Comparison of ENCODE assay signal across 9 cellular contexts in the genomic region with DNA sequence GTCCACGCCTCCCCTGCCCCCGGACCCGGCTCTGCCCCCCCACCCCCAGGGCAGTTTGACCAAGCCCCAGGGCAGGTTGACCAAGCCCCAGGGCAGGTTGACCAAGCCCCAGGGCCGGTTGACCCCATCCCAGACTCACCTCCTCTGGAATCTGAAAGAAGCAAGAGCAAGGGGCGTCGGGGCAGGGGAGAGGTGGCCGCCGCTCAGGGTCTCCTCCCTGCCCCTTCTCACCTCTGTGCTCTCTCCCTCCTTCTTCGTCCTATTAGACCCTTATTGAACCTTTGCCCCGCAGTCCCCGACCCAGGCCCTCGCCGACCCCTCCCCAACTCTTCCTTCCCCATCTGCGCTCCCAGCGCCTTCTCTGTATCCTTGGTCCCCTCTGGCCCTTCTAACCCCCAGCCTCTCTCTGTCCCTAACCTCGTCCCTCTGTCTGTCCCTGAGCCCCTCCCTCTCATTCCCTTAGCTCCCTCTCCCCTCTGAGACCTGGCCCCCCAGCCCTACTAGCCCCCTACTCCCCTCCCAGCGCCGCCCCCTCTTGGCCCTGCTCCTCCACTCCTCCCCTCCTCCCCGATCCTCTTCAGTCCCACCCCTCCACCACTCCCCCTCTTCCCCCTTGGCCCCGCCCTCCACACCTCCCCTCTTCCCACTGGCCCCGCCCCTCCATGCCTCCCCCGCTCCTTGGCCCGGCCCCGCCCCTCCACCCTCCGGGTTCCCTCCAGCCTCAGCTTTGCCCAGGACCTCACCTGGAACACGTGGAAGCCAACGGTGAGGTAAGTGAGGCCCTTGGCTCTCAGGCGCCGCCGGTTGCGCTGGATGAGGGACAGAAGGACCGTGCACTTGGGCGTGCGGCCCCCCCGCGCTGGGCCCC. TPM values are rescaled to one million over a fixed set of nuclear protein-coding genes. Genes with fewer than 3 reads are reported as not detected.
DNase-seq lines count a peak whose midpoint lies in the region; ATAC-seq lines count a peak whose summit lies in the region.
"Had no signal": no experiment of that assay in that cellular context is flagged by ENCODE, and none has a peak within 500 bp of the region (broad histone marks: within the 10 kb centered on the region; RNA-seq: fewer than 3 reads in every experiment).

No MANE protein-coding gene starts in this region.

- H3K9me3 ChIP-seq in CD4-positive, CD25-positive, alpha-beta regulatory T cell (ENCODE audit: control insufficient read depth in 2 of 2, low read length in 2 of 2) = no peaks in the 10 kb centered on the region
- H3K9me3 ChIP-seq in HUES6 (ENCODE audit: control insufficient read depth, insufficient read depth, low read depth, low read length) = no peaks in the 10 kb centered on the region
- H3K9me3 ChIP-seq in thymus (ENCODE audit: control insufficient read depth) = peaks cover 2% of the 10 kb centered on the region

- no peaks in the 10 kb centered on the region for H3K27me3 Mint-ChIP-seq in CD4-positive, CD25-positive, alpha-beta regulatory T cell
- H3K27me3 Mint-ChIP-seq in naive thymus-derived CD8-positive, alpha-beta T cell = peaks cover 0 to 3% (median 0%) of the 10 kb centered on the region in 5 donors

- POLR2A ChIA-PET in naive thymus-derived CD8-positive, alpha-beta T cell (lab: Charles Lee) = no interaction called here

- 7% methylated on average over 36 of the region's 36 CpGs for WGBS in thymus

- H3K4me3 ChIP-seq in CD4-positive, CD25-positive, alpha-beta regulatory T cell (ENCODE audit: low read depth, low read length) = no peak overlapping the region
- H3K4me3 ChIP-seq in HUES6 (ENCODE audit: low read depth, low read length) (peak overlapping the region; percentile 68), thymus (ENCODE audit: low read length) (peak overlapping the region; percentile 1)

- peak overlapping the region; percentile 61 for H3K27ac ChIP-seq in CD4-positive, CD25-positive, alpha-beta regulatory T cell (ENCODE audit: insufficient read depth, low read length, poor library complexity, severe bottlenecking)
- no peak overlapping the region for H3K27ac ChIP-seq in HUES6 (ENCODE audit: low read depth, low read length)
- no peak overlapping the region for H3K27ac ChIP-seq in thymus (ENCODE audit: low read depth)
- H3K27ac ChIP-seq in substantia nigra (ENCODE audit: low read depth, low read length, poor library complexity, severe bottlenecking) = no peak overlapping the region

- ATAC-seq in CD4-positive, CD25-positive, alpha-beta regulatory T cell (ENCODE audit: low read depth in 2 of 2) = peak in 1 of 2 donors; percentile 13
- ATAC-seq in naive thymus-derived CD8-positive, alpha-beta T cell = peak; percentile 19 to 21
- ATAC-seq in GM18502 (IDR thresholded peaks at IDR 0.05; ENCODE audit: poor library complexity, unreplicated experiment) = no peak

- peak overlapping the region in 3 of 4 donors; percentile 62 to 80 (median 71) for H3K4me3 Mint-ChIP-seq in CD4-positive, CD25-positive, alpha-beta regulatory T cell
- peak overlapping the region; percentile 36 to 80 (median 64) for H3K4me3 Mint-ChIP-seq in naive thymus-derived CD8-positive, alpha-beta T cell

- DNase-seq in CD4-positive, CD25-positive, alpha-beta regulatory T cell = peak; percentile 36 to 64 (median 55)
- DNase-seq in activated CD4-positive, alpha-beta T cell treated with anti-CD3 and anti-CD28 coated beads for 24 hours (ENCODE audit: low read depth in 2 of 2) = peak; percentile 47 to 58
- peak; percentile 51 for DNase-seq in effector CD4-positive, alpha-beta T cell
- DNase-seq in naive thymus-derived CD8-positive, alpha-beta T cell = peak; percentile 30 to 84 (median 52)
- no peak for DNase-seq in substantia nigra (lab: John Stamatoyannopoulos, UW)

- H3K36me3 Mint-ChIP-seq in CD4-positive, CD25-positive, alpha-beta regulatory T cell = no peaks in the 10 kb centered on the region
- H3K36me3 Mint-ChIP-seq in naive thymus-derived CD8-positive, alpha-beta T cell = no peaks in the 10 kb centered on the region

- peaks cover 44% of the 10 kb centered on the region for H3K4me1 ChIP-seq in CD4-positive, CD25-positive, alpha-beta regulatory T cell (ENCODE audit: control insufficient read depth, insufficient read depth, low read length, poor library complexity, severe bottlenecking)
- peaks cover 14% of the 10 kb centered on the region; the same call in 1 of the 2 replicates for H3K4me1 ChIP-seq in HUES6 (ENCODE audit: control insufficient read depth, insufficient read depth, low read length)
- H3K4me1 ChIP-seq in thymus (ENCODE audit: control insufficient read depth, insufficient read depth, low read length) = peaks cover 5% of the 10 kb centered on the region

- H3K27ac Mint-ChIP-seq in CD4-positive, CD25-positive, alpha-beta regulatory T cell = no peak overlapping the region
- H3K27ac Mint-ChIP-seq in naive thymus-derived CD8-positive, alpha-beta T cell = peak overlapping the region in 4 of 10 donors; percentile 27 to 82 (median 44)

- H3K36me3 ChIP-seq in CD4-positive, CD25-positive, alpha-beta regulatory T cell (ENCODE audit: control insufficient read depth, insufficient read depth, low read length) = no peaks in the 10 kb centered on the region
- H3K36me3 ChIP-seq in HUES6 (ENCODE audit: control insufficient read depth, insufficient read depth, low read length) (peaks cover 9% of the 10 kb centered on the region), thymus (ENCODE audit: control insufficient read depth, insufficient read depth) (no peaks in the 10 kb centered on the region)

- H3K27me3 ChIP-seq in CD4-positive, CD25-positive, alpha-beta regulatory T cell (ENCODE audit: control insufficient read depth, insufficient read depth, low read length) = no peaks in the 10 kb centered on the region
- H3K27me3 ChIP-seq in HUES6 (ENCODE audit: control insufficient read depth, insufficient read depth, low read length) (peaks cover 12% of the 10 kb centered on the region), thymus (ENCODE audit: control insufficient read depth, insufficient read depth) (peaks cover 19% of the 10 kb centered on the region)

- H3K4me1 Mint-ChIP-seq in CD4-positive, CD25-positive, alpha-beta regulatory T cell = peaks cover 0 to 55% (median 21%) of the 10 kb centered on the region in 4 donors
- H3K4me1 Mint-ChIP-seq in naive thymus-derived CD8-positive, alpha-beta T cell = peaks cover 17 to 65% (median 48%) of the 10 kb centered on the region in 4 donors

- peaks cover 0 to 3% (median 0%) of the 10 kb centered on the region in 7 donors for H3K9me3 Mint-ChIP-seq in CD4-positive, CD25-positive, alpha-beta regulatory T cell
- no peaks in the 10 kb centered on the region for H3K9me3 Mint-ChIP-seq in naive thymus-derived CD8-positive, alpha-beta T cell

- H3K9ac ChIP-seq in HUES6 (ENCODE audit: low read length) = no peak overlapping the region

RNA-seq across cellular contexts. Expression of a gene that starts 7.6 kb away (rescaled TPM):
- total RNA-seq in CD4-positive, CD25-positive, alpha-beta regulatory T cell = 6.1 TPM
- polyA plus RNA-seq in CD4-positive, CD25-positive, alpha-beta regulatory T cell = 1 to 10 TPM; 1.0 to 2.6 (median 1.9) TPM
- total RNA-seq in naive thymus-derived CD8-positive, alpha-beta T cell = 1 to 10 TPM; 8.2 TPM
- polyA plus RNA-seq in naive thymus-derived CD8-positive, alpha-beta T cell = 1 to 10 TPM; 2.0 to 6.2 (median 4.6) TPM
- 6.5 TPM for polyA plus RNA-seq in thymus

RNA-seq across cellular contexts. Expression of a gene that starts 36.7 kb away (rescaled TPM):
- not detected for total RNA-seq in CD4-positive, CD25-positive, alpha-beta regulatory T cell
- polyA plus RNA-seq in CD4-positive, CD25-positive, alpha-beta regulatory T cell = not detected
- not detected for total RNA-seq in naive thymus-derived CD8-positive, alpha-beta T cell
- polyA plus RNA-seq in naive thymus-derived CD8-positive, alpha-beta T cell = not detected
- 129 TPM for polyA plus RNA-seq in thymus
- total RNA-seq: mononuclear cell had no signal

RNA-seq across cellular contexts. Expression of a gene that starts 52.4 kb away (rescaled TPM):
- total RNA-seq in CD4-positive, CD25-positive, alpha-beta regulatory T cell = not detected
- polyA plus RNA-seq in CD4-positive, CD25-positive, alpha-beta regulatory T cell = not detected
- not detected for total RNA-seq in naive thymus-derived CD8-positive, alpha-beta T cell
- not detected for polyA plus RNA-seq in naive thymus-derived CD8-positive, alpha-beta T cell
- polyA plus RNA-seq in thymus = 234 TPM
- total RNA-seq: mononuclear cell had no signal

Comparison
In these comparisons a context has a peak if more than half of its experiments do, and no peak if none do; other contexts are left out.
1. DNase-seq: peak in CD4-positive, CD25-positive, alpha-beta regulatory T cell (3 of 3), activated CD4-positive, alpha-beta T cell treated with anti-CD3 and anti-CD28 coated beads for 24 hours (2 of 2), effector CD4-positive, alpha-beta T cell (single experiment) and naive thymus-derived CD8-positive, alpha-beta T cell (10 of 10); none in substantia nigra (0 of 49).
2. RNA of a gene that starts 36.7 kb away (polyA plus RNA-seq): 129 TPM in thymus (single experiment); not detected in CD4-positive, CD25-positive, alpha-beta regulatory T cell and not detected in naive thymus-derived CD8-positive, alpha-beta T cell; every median in the first group is over 100 times any median in the second.
3. RNA of a gene that starts 52.4 kb away (polyA plus RNA-seq): 234 TPM in thymus (single experiment); not detected in CD4-positive, CD25-positive, alpha-beta regulatory T cell and not detected in naive thymus-derived CD8-positive, alpha-beta T cell; every median in the first group is over 100 times any median in the second.